Comparison of ENCODE assay signal across 8 cellular contexts in the genomic region with DNA sequence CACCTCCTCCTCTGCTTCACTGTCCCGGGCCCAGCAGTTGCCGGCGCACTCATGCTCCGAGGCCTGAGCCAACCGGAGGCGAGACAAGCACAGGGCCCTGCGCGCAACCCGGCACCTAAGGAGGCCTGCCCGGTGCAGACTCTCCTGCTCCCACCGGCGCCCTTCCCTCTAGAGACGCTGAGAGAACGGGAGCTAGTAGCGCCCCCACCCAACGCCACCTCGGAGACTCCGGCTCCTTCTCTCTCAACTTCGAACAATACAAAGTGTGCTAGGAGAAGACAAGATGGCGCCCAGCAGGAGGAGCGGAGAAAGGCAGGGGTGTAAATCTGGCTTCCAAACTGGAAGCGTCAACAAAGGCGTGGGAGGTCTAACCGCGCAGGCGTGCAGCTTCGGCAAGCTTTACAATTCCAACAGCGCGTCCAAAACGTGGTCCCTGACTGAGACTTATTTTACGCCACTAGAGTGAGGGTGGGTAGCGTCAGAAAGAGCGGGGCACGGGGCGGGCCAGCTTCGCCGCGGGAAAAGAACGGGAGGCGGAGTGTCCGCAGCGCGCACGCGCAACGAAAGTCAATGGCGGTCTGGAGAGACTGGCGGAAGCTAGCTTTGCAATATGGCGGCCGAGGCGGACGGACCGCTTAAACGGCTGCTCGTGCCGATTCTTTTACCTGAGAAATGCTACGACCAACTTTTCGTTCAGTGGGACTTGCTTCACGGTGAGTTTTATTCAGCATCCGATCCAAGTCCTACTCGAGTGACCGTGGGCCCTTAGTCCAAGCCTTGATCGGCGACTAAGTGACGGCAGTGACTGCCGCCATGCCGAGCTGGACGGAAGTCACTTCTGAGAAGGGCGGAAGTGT. TPM values are rescaled to one million over a fixed set of nuclear protein-coding genes. Genes with fewer than 3 reads are reported as not detected.
DNase-seq lines count a peak whose midpoint lies in the region; ATAC-seq, FAIRE-seq and TF ChIP-seq lines count a peak whose summit lies in the region.

A gene (plus strand): TSS at position 600 of the 857 bp plus-strand sequence. CDS start 11 bp downstream, at position 611.

- POLR2A ChIA-PET in GM10248 (lab: Yijun Ruan, JAX), result interaction anchor here (0.7 to 2.8 kb wide), 7 partner anchors 9 to 590 kb away, joined by 3 to 32 read pairs (median 6); a partner anchor contains a TSS

- H3K9me3 ChIP-seq in pancreas (no peaks in the 10 kb centered on the region), tibial artery (no peaks in the 10 kb centered on the region)

- no peak for TF ChIP-seq CTCF in GM10248 (IDR thresholded peaks at IDR 0.05; ENCODE audit: control extremely low read depth, extremely low read depth, low read depth, missing control alignments)
- no peak for TF ChIP-seq CTCF in pancreas (IDR thresholded peaks at IDR 0.05)
- TF ChIP-seq CTCF in tibial artery (IDR thresholded peaks at IDR 0.05), result peak in 1 of 2 experiments; percentile 16

- H3K36me3 ChIP-seq in pancreas (no peaks in the 10 kb centered on the region), tibial artery (peaks cover 4 to 24% (median 11%) of the 10 kb centered on the region in 3 donors)

- no peaks in the 10 kb centered on the region for H3K27me3 ChIP-seq in pancreas
- H3K27me3 ChIP-seq in tibial artery, result no peaks in the 10 kb centered on the region

- peaks cover 10 to 27% (median 11%) of the 10 kb centered on the region in 3 donors for H3K4me1 ChIP-seq in pancreas
- peaks cover 10 to 63% (median 53%) of the 10 kb centered on the region in 4 donors for H3K4me1 ChIP-seq in tibial artery

- FAIRE-seq in pancreas (lab: Jason Lieb, UNC), result peak; percentile 70

- intact Hi-C loops in Right ventricle myocardium inferior (cut with DNase I), result loop anchor here (2.0 to 10.0 kb wide), 2 partner anchors 103 to 259 kb away; a partner anchor contains a TSS
- intact Hi-C loops in pancreas (cut with DNase I), result loop anchor here in 1 of 3 donors (10.0 kb wide), 1 partner anchor 229 kb away; a partner anchor contains a TSS
- intact Hi-C loops in tibial artery (cut with DNase I; ENCODE audit: low total_unique reads), result no loop called here

- DNase-seq in GM10248 (ENCODE audit: extremely low spot score), result peak; percentile 90
- DNase-seq in NCI-H1417 (lab: John Stamatoyannopoulos, UW), result peak; percentile 92 to 96 (median 94)
- peak; percentile 61 to 92 for DNase-seq in SW 1271 (lab: John Stamatoyannopoulos, UW)
- DNase-seq in activated naive CD8-positive, alpha-beta T cell treated with anti-CD3 and anti-CD28 coated beads, Interleukin-2, amount 50 U/mL, for 16 hours (ENCODE audit: low read depth, low spot score), result peak; percentile 84
- peak; percentile 98 for DNase-seq in Right ventricle myocardium inferior (ENCODE audit: missing footprints)
- DNase-seq in pancreas, result peak; percentile 96 to 99 (median 96)
- peak; percentile 93 to 99 for DNase-seq in tibial artery

- 11 to 13% methylated on average over 68 to 69 of the region's 69 CpGs for WGBS in pancreas, 2 donors

- peak; percentile 69 for ATAC-seq in HG02623 (IDR thresholded peaks at IDR 0.05; ENCODE audit: unreplicated experiment)
- ATAC-seq in Right ventricle myocardium inferior, result peak; percentile 87
- ATAC-seq in pancreas, result peak; percentile 88 to 92 (median 92)

- H3K4me3 ChIP-seq in pancreas (peak within 1 kb of the TSS; percentile 32 to 52 (median 47)), tibial artery (peak within 1 kb of the TSS; percentile 58 to 62)

- H3K27ac ChIP-seq in pancreas, result peak within 1 kb of the TSS; percentile 86 to 97 (median 95)
- peak within 1 kb of the TSS; percentile 85 to 92 for H3K27ac ChIP-seq in tibial artery

- CTCF ChIA-PET in GM10248 (lab: Yijun Ruan, JAX), result interaction anchor here (0.7 to 1.8 kb wide), 7 partner anchors 10 to 288 kb away, joined by 3 to 6 read pairs (median 4); a partner anchor contains a TSS

RNA-seq across cellular contexts. Expression of the gene that starts here (rescaled TPM):
- total RNA-seq in Right ventricle myocardium inferior (32.0 TPM), pancreas (10 to 100 TPM; 12.3 to 27.1 (median 18.3) TPM)
- polyA plus RNA-seq in pancreas, result 10 to 100 TPM; 46.3 to 48.2 TPM

Comparison
In these comparisons a context has a peak if more than half of its experiments do, and no peak if none do; other contexts are left out.
1. Peak in every context shown above with its lines: DNase-seq, ATAC-seq, H3K4me3 ChIP-seq and H3K27ac ChIP-seq.